ENCODE assay signal across 1 cellular context in the genomic region with DNA sequence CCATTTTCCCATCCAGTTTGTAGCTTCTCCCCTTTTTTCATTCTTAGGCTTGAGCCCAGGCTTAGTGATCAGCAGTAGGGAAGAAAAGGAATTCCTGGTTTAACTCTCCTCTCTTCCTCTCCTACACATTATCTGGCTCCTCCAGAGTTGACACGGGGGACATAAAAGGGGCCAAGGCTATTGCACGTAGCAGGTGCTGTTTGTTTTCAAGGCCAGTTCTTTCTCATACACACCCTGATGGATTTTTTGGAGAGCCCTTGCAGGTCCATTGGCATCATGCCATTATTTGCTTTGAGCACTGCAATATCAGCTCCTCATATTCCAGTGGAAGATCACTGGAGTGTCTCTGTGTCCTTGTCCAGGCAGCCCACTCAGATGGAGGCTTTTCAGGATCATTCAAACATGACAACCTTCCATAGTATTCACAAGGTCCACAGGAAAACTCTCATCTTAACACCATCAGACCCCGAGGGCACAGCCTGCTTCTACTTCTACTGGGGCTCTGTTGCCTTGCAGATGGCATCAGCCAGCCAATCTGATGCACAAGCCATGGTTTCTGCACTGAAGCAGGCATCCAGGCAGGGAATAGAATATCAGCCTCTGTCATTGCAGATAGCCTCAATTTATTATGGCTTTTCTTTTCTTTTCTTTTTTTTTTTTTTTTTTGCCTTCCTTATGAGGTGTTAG.
TF ChIP-seq lines count a peak whose summit lies in the region.

No MANE protein-coding gene starts in this region.

TF ChIP-seq in K562, 482 proteins besides CTCF, POLR2A, EP300 and RAD21:
- TF ChIP-seq ZNF12 (CRISPR knock-in tag; IDR thresholded peaks at IDR 0.05) (0 out of 2 replicates have a peak, but pooled peaks have one; percentile 54), ZNF212 (CRISPR knock-in tag; IDR thresholded peaks at IDR 0.05) (no peak), HOXB6 (CRISPR knock-in tag; IDR thresholded peaks at IDR 0.05; ENCODE audit: borderline replicate concordance) (no peak), NFIC (IDR thresholded peaks at IDR 0.05) (0 out of 2 replicates have a peak, but pooled peaks have one; percentile 20)
TF ChIP-seq in K562: peak in this region for 2.
